Comparison of ENCODE assay signal across 12 cellular contexts in the genomic region with DNA sequence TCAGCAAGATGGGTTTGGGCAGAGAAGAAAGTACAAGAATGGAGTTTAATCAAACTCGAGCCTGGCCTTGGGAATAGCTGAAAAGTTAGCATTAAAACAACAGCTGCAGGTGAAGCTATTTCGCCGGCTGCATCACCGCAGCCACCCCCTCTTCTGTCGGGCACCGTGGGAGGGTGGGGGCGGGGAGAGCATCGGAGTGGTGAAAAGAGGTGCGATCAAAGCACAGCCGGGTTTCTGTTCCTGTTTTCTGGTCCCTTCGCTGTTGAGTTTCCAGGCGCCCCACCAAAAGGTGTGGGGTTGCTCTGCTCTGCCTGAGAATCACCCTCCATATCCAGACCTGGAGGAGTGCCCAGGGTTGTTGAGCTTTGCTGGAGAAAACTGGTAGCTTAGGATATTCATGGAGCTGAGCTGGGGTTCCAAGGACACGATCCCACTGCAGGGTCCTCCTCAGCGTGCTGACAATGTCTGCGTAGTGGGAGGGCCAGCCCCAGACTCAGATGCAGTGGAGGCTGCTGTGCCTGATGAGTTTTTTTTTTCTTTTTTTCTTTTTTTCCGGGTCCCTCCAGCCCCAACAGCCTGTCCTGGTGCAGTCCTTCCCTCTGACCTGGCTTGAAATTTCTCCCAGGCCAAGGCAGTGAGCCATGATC.
DNase-seq lines count a peak whose midpoint lies in the region; ATAC-seq, FAIRE-seq and TF ChIP-seq lines count a peak whose summit lies in the region.
"Had no signal": no experiment of that assay in that cellular context is flagged by ENCODE, and none has a peak within 500 bp of the region (broad histone marks: within the 10 kb centered on the region; RNA-seq: fewer than 3 reads in every experiment).

No MANE protein-coding gene starts in this region.

- peaks cover 12 to 28% of the 10 kb centered on the region in 2 donors for H3K27me3 Mint-ChIP-seq in effector memory CD8-positive, alpha-beta T cell
- H3K27me3 Mint-ChIP-seq in mesothelial cell of epicardium (ENCODE audit: low read depth): peaks cover 42% of the 10 kb centered on the region

- no peak overlapping the region for H4K5ac ChIP-seq in mesendoderm (ENCODE audit: low read length)

- no peak for TF ChIP-seq CTCF in mesothelial cell of epicardium (IDR thresholded peaks at IDR 0.05; ENCODE audit: unreplicated experiment)
- TF ChIP-seq CTCF in mammary epithelial cell (conservative IDR thresholded peaks at IDR 0.05 in 1 of 2, IDR thresholded peaks at IDR 0.05 in 1 of 2; ENCODE audit: extremely low read depth in 1 of 2, insufficient read depth in 1 of 2, low read depth in 1 of 2, low read length in 2 of 2): no peak

- H4K20me1 ChIP-seq in mammary epithelial cell (ENCODE audit: insufficient read depth, low read length): no peaks in the 10 kb centered on the region

- H3K4me3 ChIP-seq in mammary epithelial cell (replicated peaks in 1 of 3; ENCODE audit: insufficient read depth in 1 of 3, low read depth in 2 of 3, low read length in 3 of 3) (no peak overlapping the region), mesendoderm (ENCODE audit: low read length) (no peak overlapping the region)
- H3K4me3 ChIP-seq: heart right ventricle had no signal

- no peak overlapping the region for H3K4ac ChIP-seq in mesendoderm (ENCODE audit: low read depth, low read length)

- no peak for FAIRE-seq in GM12892 (lab: Jason Lieb, UNC)

- H3K4me3 Mint-ChIP-seq in effector memory CD8-positive, alpha-beta T cell: no peak overlapping the region
- no peak overlapping the region for H3K4me3 Mint-ChIP-seq in mesothelial cell of epicardium

- TF ChIP-seq POLR2A in GM12892 (IDR thresholded peaks at IDR 0.05; ENCODE audit: low read depth, low read length): no peak

- no peaks in the 10 kb centered on the region for H3K36me3 Mint-ChIP-seq in effector memory CD8-positive, alpha-beta T cell (ENCODE audit: insufficient read depth)
- H3K36me3 Mint-ChIP-seq in mesothelial cell of epicardium: no peaks in the 10 kb centered on the region

- no peak overlapping the region for H2AFZ ChIP-seq in mammary epithelial cell (ENCODE audit: low read depth, low read length)

- no peaks in the 10 kb centered on the region for H3K4me1 ChIP-seq in mammary epithelial cell (ENCODE audit: insufficient read depth, low read length)
- no peaks in the 10 kb centered on the region for H3K4me1 ChIP-seq in mesendoderm (ENCODE audit: control insufficient read depth, low read depth, low read length)
- H3K4me1 ChIP-seq: heart right ventricle had no signal

- no peak overlapping the region for H3K56ac ChIP-seq in mesendoderm (ENCODE audit: low read length)

- peaks cover 19% of the 10 kb centered on the region for H3K9me3 ChIP-seq in mammary epithelial cell (replicated peaks; ENCODE audit: insufficient read depth, low read length)

- peak; percentile 85 for ATAC-seq in HG03103 (IDR thresholded peaks at IDR 0.05; ENCODE audit: low read depth, unreplicated experiment)
- ATAC-seq in effector memory CD8-positive, alpha-beta T cell (replicated peaks): peak; percentile 39
- ATAC-seq: heart right ventricle, Panc1 had no signal

- no peak overlapping the region for H3K23ac ChIP-seq in mesendoderm (ENCODE audit: low read length)

- no peaks in the 10 kb centered on the region for H3K4me1 Mint-ChIP-seq in effector memory CD8-positive, alpha-beta T cell (ENCODE audit: low read depth in 2 of 2)
- no peaks in the 10 kb centered on the region for H3K4me1 Mint-ChIP-seq in mesothelial cell of epicardium

- H4K8ac ChIP-seq in mesendoderm (ENCODE audit: low read depth, low read length): no peak overlapping the region

- DNase-seq in GM12892 (ENCODE audit: insufficient read length) (peak; percentile 64), GM19240 (ENCODE audit: insufficient read length, low spot score) (peak; percentile 41), mesothelial cell of epicardium (ENCODE audit: low spot score in 2 of 2, unreplicated experiment in 2 of 2) (no peak), cerebellar nuclear complex (lab: John Stamatoyannopoulos, UW) (no peak), mammary epithelial cell (no peak), mesendoderm (no peak)
- DNase-seq in effector memory CD8-positive, alpha-beta T cell: no peak
- DNase-seq: Calu3, heart right ventricle, NCI-H2029 treated with DMSO at 0.1 percent for 48 hours had no signal

- H3K9ac ChIP-seq in mammary epithelial cell (ENCODE audit: insufficient read depth, low read length): no peak overlapping the region
- no peak overlapping the region for H3K9ac ChIP-seq in mesendoderm (ENCODE audit: low read length)

- H3K4me2 ChIP-seq in mammary epithelial cell (ENCODE audit: insufficient read depth, low read depth, low read length): no peak overlapping the region
- no peak overlapping the region for H3K4me2 ChIP-seq in mesendoderm (ENCODE audit: low read length)

- in situ Hi-C loops in mammary epithelial cell (cut with MboI; ENCODE audit: low sequenced_read_pairs in 2 of 2): no loop called here

- H2BK120ac ChIP-seq in mesendoderm (ENCODE audit: low read depth, low read length): no peak overlapping the region

- CTCF ChIA-PET in mammary epithelial cell (lab: Charles Lee; ENCODE audit: low non-redundant PET): no interaction called here

- peaks cover 0 to 3% of the 10 kb centered on the region in 2 donors for H3K9me3 Mint-ChIP-seq in effector memory CD8-positive, alpha-beta T cell
- peaks cover 12% of the 10 kb centered on the region for H3K9me3 Mint-ChIP-seq in mesothelial cell of epicardium

- H3K79me1 ChIP-seq in mesendoderm (ENCODE audit: low read length): no peaks in the 10 kb centered on the region

- H3K36me3 ChIP-seq in mammary epithelial cell (ENCODE audit: insufficient read depth, low read length) (no peaks in the 10 kb centered on the region), mesendoderm (ENCODE audit: control insufficient read depth, insufficient read depth, low read length) (no peaks in the 10 kb centered on the region)
- H3K36me3 ChIP-seq: heart right ventricle had no signal

- H2AK5ac ChIP-seq in mesendoderm (ENCODE audit: low read length): no peak overlapping the region

- dilution Hi-C loops in mammary epithelial cell (cut with HindIII; ENCODE audit: low sequenced_read_pairs): no loop called here

- no TSS peak for BruUV-seq in mammary epithelial cell (replicated peaks; lab: Mats Ljungman, UMichigan)

- intact Hi-C loops in mammary epithelial cell (cut with micrococcal nuclease): no loop called here

- no peak overlapping the region for H3K27ac ChIP-seq in mammary epithelial cell (ENCODE audit: insufficient read depth, low read depth, low read length)
- no peak overlapping the region for H3K27ac ChIP-seq in mesendoderm (ENCODE audit: low read depth, low read length)
- H3K27ac ChIP-seq: heart right ventricle had no signal

- no peak overlapping the region for H3K27ac Mint-ChIP-seq in effector memory CD8-positive, alpha-beta T cell
- no peak overlapping the region for H3K27ac Mint-ChIP-seq in mesothelial cell of epicardium

- H2BK15ac ChIP-seq in mesendoderm (replicated peaks; ENCODE audit: low read depth): no peak overlapping the region

- no peak overlapping the region for H3K18ac ChIP-seq in mesendoderm (ENCODE audit: low read length)

- WGBS in mammary epithelial cell (ENCODE audit: low coverage, missing lambda C conversion rate): 44% methylated on average over 8 of the region's 16 CpGs
- WGBS in mesendoderm (ENCODE audit: extremely low coverage, insufficient coverage, low lambda C conversion rate): no CpG with 5 or more reads among the region's 16 CpGs

- H3K27me3 ChIP-seq in mammary epithelial cell (ENCODE audit: insufficient read depth, low read length): no peaks in the 10 kb centered on the region
- no peaks in the 10 kb centered on the region for H3K27me3 ChIP-seq in mesendoderm (ENCODE audit: insufficient read depth, low read length, poor library complexity)

- H3K79me2 ChIP-seq in mammary epithelial cell (ENCODE audit: insufficient read depth, low read length) (no peaks in the 10 kb centered on the region), mesendoderm (ENCODE audit: control insufficient read depth, insufficient read depth, low read length) (no peaks in the 10 kb centered on the region)

- no peak overlapping the region for H2BK5ac ChIP-seq in mesendoderm (ENCODE audit: low read length)

Comparison
In these comparisons a context has a peak if more than half of its experiments do, and no peak if none do; other contexts are left out.
1. DNase-seq: peak in GM12892 (single experiment) and GM19240 (single experiment); none in effector memory CD8-positive, alpha-beta T cell (0 of 3), mesothelial cell of epicardium (0 of 2), cerebellar nuclear complex (0 of 2), mammary epithelial cell (single experiment) and mesendoderm (single experiment).